In the genomic region with DNA sequence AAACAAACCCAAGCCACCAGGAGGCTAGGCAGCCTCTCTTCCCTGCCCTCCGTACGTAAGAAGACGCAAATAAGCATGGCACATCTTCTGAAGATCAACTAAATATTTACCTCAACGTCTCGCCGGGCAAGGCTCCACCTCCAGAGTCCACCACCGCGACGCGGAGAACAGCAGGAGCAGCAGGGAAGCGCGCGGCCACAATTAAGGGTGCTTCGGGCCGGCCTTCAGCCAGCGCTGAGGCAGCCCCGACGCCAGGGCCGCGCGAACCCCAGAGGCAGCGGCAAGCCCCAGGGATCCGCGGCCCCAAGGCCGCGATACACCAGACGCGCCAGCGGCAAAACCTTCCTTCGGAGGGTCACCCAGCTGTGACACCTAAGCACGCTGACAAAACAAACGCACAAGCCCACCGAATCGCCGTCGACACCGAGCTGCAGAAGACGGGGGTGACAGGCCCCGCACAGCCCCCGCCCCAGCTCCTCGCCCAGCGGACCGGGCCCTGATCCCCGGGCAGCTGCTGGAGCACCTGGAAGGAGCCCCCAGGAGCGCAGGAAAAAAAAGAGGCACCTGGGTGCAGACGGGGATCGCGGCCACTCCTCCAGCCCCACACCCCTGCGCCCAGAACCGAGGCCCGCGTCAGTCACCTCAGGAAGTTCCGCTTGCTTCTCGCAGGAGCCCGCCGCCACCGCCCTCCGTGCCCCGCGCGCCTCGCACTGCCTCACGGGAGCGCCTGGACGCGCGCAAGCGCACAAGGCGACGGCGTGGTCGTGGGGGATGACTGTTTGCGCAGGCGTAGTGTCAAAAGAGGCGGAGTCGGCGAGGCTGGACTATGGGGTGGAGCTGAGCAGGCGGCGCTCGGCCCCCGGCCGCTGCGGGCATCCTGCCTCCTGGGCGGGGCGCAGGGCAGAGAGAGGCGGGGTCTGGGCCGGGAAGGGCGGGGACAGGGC, we compare ENCODE assay signal across 1 cellular context.
TF ChIP-seq lines count a peak whose summit lies in the region.

Gene HAUS3, minus strand, starts transcription at position 712 of the 944 bp plus-strand sequence. CDS start 1,175 bp downstream, outside the sequence.
Gene POLN, minus strand, starts transcription at position 712 of the 944 bp plus-strand sequence. CDS start 12,890 bp downstream, outside the sequence.

TF ChIP-seq in HepG2, 621 proteins besides CTCF, POLR2A, EP300 and RAD21 (continued from another document and continues in another):
- TF ChIP-seq MED13 (CRISPR knock-in tag; IDR thresholded peaks at IDR 0.05) (0 out of 2 replicates have a peak, but pooled peaks have one; percentile 44), STAT6 (CRISPR knock-in tag; IDR thresholded peaks at IDR 0.05; ENCODE audit: borderline replicate concordance) (0 out of 2 replicates have a peak, but pooled peaks have one; percentile 12), ZNF234 (CRISPR knock-in tag; conservative IDR thresholded peaks at IDR 0.05) (no peak), SAFB2 (CRISPR knock-in tag; IDR thresholded peaks at IDR 0.05; ENCODE audit: borderline replicate concordance, low read depth) (0 out of 2 replicates have a peak, but pooled peaks have one; percentile 45), KIAA2018 (CRISPR knock-in tag; IDR thresholded peaks at IDR 0.05; ENCODE audit: borderline replicate concordance) (peak; percentile 65; the same call in 1 of the 2 replicates), ZNF703 (CRISPR knock-in tag; IDR thresholded peaks at IDR 0.05; ENCODE audit: borderline replicate concordance) (no peak), IRF1 (CRISPR knock-in tag; IDR thresholded peaks at IDR 0.05; ENCODE audit: low read depth) (no peak), ZNF263 (CRISPR knock-in tag; IDR thresholded peaks at IDR 0.05) (no peak), BCLAF1 (IDR thresholded peaks at IDR 0.05) (no peak), BRD4 (CRISPR knock-in tag; IDR thresholded peaks at IDR 0.05) (no peak), NRL (CRISPR knock-in tag; IDR thresholded peaks at IDR 0.05; ENCODE audit: borderline replicate concordance) (peak; percentile 74; the same call in 1 of the 2 replicates), ZNF749 (CRISPR knock-in tag; IDR thresholded peaks at IDR 0.05; ENCODE audit: borderline replicate concordance) (0 out of 2 replicates have a peak, but pooled peaks have one; percentile 60), BATF2 (CRISPR knock-in tag; IDR thresholded peaks at IDR 0.05) (no peak; the same call in 1 of the 2 replicates)
- TF ChIP-seq, protein P1, sequence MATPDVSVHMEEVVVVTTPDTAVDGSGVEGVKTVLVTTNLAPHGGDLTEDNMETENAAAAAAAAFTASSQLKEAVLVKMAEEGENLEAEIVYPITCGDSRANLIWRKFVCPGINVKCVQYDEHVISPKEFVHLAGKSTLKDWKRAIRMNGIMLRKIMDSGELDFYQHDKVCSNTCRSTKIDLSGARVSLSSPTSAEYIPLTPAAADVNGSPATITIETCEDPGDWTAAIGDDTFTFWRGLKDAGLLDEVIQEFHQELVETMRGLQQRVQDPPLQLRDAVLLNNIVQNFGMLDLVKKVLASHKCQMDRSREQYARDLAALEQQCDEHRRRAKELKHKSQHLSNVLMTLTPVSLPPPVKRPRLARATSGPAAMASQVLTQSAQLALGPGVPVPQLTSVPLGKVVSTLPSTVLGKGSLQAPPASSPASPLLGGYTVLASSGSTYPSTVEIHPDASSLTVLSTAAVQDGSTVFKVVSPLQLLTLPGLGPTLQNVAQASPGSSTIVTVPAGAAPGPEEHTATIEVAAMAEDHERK (CRISPR knock-in tag; IDR thresholded peaks at IDR 0.05; ENCODE audit: low read depth), result peak; percentile 73; the same call in 1 of the 2 replicates
- TF ChIP-seq, protein P2, sequence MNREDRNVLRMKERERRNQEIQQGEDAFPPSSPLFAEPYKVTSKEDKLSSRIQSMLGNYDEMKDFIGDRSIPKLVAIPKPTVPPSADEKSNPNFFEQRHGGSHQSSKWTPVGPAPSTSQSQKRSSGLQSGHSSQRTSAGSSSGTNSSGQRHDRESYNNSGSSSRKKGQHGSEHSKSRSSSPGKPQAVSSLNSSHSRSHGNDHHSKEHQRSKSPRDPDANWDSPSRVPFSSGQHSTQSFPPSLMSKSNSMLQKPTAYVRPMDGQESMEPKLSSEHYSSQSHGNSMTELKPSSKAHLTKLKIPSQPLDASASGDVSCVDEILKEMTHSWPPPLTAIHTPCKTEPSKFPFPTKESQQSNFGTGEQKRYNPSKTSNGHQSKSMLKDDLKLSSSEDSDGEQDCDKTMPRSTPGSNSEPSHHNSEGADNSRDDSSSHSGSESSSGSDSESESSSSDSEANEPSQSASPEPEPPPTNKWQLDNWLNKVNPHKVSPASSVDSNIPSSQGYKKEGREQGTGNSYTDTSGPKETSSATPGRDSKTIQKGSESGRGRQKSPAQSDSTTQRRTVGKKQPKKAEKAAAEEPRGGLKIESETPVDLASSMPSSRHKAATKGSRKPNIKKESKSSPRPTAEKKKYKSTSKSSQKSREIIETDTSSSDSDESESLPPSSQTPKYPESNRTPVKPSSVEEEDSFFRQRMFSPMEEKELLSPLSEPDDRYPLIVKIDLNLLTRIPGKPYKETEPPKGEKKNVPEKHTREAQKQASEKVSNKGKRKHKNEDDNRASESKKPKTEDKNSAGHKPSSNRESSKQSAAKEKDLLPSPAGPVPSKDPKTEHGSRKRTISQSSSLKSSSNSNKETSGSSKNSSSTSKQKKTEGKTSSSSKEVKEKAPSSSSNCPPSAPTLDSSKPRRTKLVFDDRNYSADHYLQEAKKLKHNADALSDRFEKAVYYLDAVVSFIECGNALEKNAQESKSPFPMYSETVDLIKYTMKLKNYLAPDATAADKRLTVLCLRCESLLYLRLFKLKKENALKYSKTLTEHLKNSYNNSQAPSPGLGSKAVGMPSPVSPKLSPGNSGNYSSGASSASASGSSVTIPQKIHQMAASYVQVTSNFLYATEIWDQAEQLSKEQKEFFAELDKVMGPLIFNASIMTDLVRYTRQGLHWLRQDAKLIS (CRISPR knock-in tag; IDR thresholded peaks at IDR 0.05), result no peak
